Comparison of ENCODE assay signal across 17 cellular contexts in the genomic region with DNA sequence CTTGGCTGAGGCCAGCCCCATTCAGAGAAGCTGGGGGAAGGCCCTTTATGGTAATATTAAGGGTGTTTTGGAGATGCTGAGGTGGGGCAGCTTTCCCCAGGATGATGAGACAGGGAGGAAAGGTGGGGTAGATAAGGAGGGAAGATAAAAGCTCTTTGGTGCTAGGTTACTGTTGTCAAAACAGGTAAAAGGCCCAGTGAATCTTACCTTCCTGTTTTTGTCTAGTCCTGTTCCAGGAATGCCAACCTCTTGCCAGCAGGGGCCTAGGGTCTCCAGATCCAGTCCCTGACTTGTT. TPM values are rescaled to one million over a fixed set of nuclear protein-coding genes. Genes with fewer than 3 reads are reported as not detected.
A peak's percentile ranks its signal among the peaks of the same experiment; 100 is the strongest.
DNase-seq lines count a peak whose midpoint lies in the region; ATAC-seq and TF ChIP-seq lines count a peak whose summit lies in the region.
"Had no signal": no experiment of that assay in that cellular context is flagged by ENCODE, and none has a peak within 500 bp of the region (broad histone marks: within the 10 kb centered on the region; RNA-seq: fewer than 3 reads in every experiment).

No MANE protein-coding gene starts in this region.

- H3K27ac ChIP-seq in thoracic aorta: peak overlapping the region; percentile 5 to 100

- no peak for DNase-seq in activated naive CD4-positive, alpha-beta T cell treated with anti-CD3 and anti-CD28 coated beads, Interleukin-2, amount 10 ng/mL, durations not matched to agents 7 days and 5 days
- no peak for DNase-seq in activated naive CD4-positive, alpha-beta T cell treated with anti-CD3 and anti-CD28 coated beads, Interleukin-2, amount 50 U/mL, for 72 hours (ENCODE audit: low spot score in 2 of 2)
- peak; percentile 23 for DNase-seq in effector CD4-positive, alpha-beta T cell
- DNase-seq in thoracic aorta (ENCODE audit: low spot score) (no peak), HT-29 (ENCODE audit: low spot score) (no peak), left lobe of liver (ENCODE audit: low spot score) (no peak), GOT3 (lab: John Stamatoyannopoulos, UW) (no peak)
- DNase-seq: kidney glomerular epithelial cell, midbrain, NCI-H446, Right ventricle myocardium superior, T1000 had no signal

- H3K4me1 ChIP-seq in thoracic aorta (ENCODE audit: control insufficient read depth in 1 of 2, low read depth in 2 of 2): peaks cover 7 to 31% of the 10 kb centered on the region in 2 donors

- H3K27me3 Mint-ChIP-seq in activated naive CD4-positive, alpha-beta T cell treated with anti-CD3 and anti-CD28 coated beads, Interleukin-2, amount 10 ng/mL, durations not matched to agents 7 days and 5 days: peaks cover 11% of the 10 kb centered on the region
- no peaks in the 10 kb centered on the region for H3K27me3 Mint-ChIP-seq in activated T-helper 17 cell treated with anti-CD3 and anti-CD28 coated beads, Interleukin-2, amount 50 U/mL, for 72 hours

- H3K4me1 Mint-ChIP-seq in activated naive CD4-positive, alpha-beta T cell treated with anti-CD3 and anti-CD28 coated beads, Interleukin-2, amount 10 ng/mL, durations not matched to agents 7 days and 5 days: peaks cover 49% of the 10 kb centered on the region
- peaks cover 36% of the 10 kb centered on the region for H3K4me1 Mint-ChIP-seq in activated T-helper 17 cell treated with anti-CD3 and anti-CD28 coated beads, Interleukin-2, amount 50 U/mL, for 72 hours

- no peak for ATAC-seq in activated naive CD4-positive, alpha-beta T cell treated with anti-CD3 and anti-CD28 coated beads, Interleukin-2, amount 50 U/mL, for 72 hours
- no peak for ATAC-seq in activated T-helper 17 cell treated with anti-CD3 and anti-CD28 coated beads, Interleukin-2, amount 50 U/mL, for 72 hours (replicated peaks)
- ATAC-seq in thoracic aorta (ENCODE audit: insufficient number of reproducible peaks, low FRiP score, low read depth) (no peak), left lobe of liver (no peak)

- H3K9me3 ChIP-seq in thoracic aorta: no peaks in the 10 kb centered on the region
- H3K9me3 ChIP-seq: HAP-1 had no signal

- no peak overlapping the region for H3K4me3 ChIP-seq in thoracic aorta
- H3K4me3 ChIP-seq: HAP-1, hepatocyte had no signal

- peaks cover 26% of the 10 kb centered on the region for H3K36me3 ChIP-seq in thoracic aorta
- H3K36me3 ChIP-seq: HAP-1 had no signal

- peak overlapping the region; percentile 24 for H3K4me3 Mint-ChIP-seq in activated naive CD4-positive, alpha-beta T cell treated with anti-CD3 and anti-CD28 coated beads, Interleukin-2, amount 10 ng/mL, durations not matched to agents 7 days and 5 days
- H3K4me3 Mint-ChIP-seq in activated T-helper 17 cell treated with anti-CD3 and anti-CD28 coated beads, Interleukin-2, amount 50 U/mL, for 72 hours: peak overlapping the region; percentile 89

- H3K36me3 Mint-ChIP-seq in activated naive CD4-positive, alpha-beta T cell treated with anti-CD3 and anti-CD28 coated beads, Interleukin-2, amount 10 ng/mL, durations not matched to agents 7 days and 5 days: peaks cover 30% of the 10 kb centered on the region
- peaks cover 0 to 6% of the 10 kb centered on the region in 2 donors for H3K36me3 Mint-ChIP-seq in activated naive CD4-positive, alpha-beta T cell treated with anti-CD3 and anti-CD28 coated beads, Interleukin-2, amount 50 U/mL, for 72 hours
- peaks cover 9% of the 10 kb centered on the region for H3K36me3 Mint-ChIP-seq in activated T-helper 17 cell treated with anti-CD3 and anti-CD28 coated beads, Interleukin-2, amount 50 U/mL, for 72 hours (ENCODE audit: low read depth)

- H3K27me3 ChIP-seq in thoracic aorta (replicated peaks; ENCODE audit: insufficient read depth): no peaks in the 10 kb centered on the region
- H3K27me3 ChIP-seq: hepatocyte had no signal

- H3K9me3 Mint-ChIP-seq in activated naive CD4-positive, alpha-beta T cell treated with anti-CD3 and anti-CD28 coated beads, Interleukin-2, amount 10 ng/mL, durations not matched to agents 7 days and 5 days: no peaks in the 10 kb centered on the region
- H3K9me3 Mint-ChIP-seq in activated naive CD4-positive, alpha-beta T cell treated with anti-CD3 and anti-CD28 coated beads, Interleukin-2, amount 50 U/mL, for 72 hours: no peaks in the 10 kb centered on the region
- no peaks in the 10 kb centered on the region for H3K9me3 Mint-ChIP-seq in activated T-helper 17 cell treated with anti-CD3 and anti-CD28 coated beads, Interleukin-2, amount 50 U/mL, for 72 hours

- CTCF ChIA-PET in activated naive CD4-positive, alpha-beta T cell treated with anti-CD3 and anti-CD28 coated beads, Interleukin-2, amount 10 ng/mL, durations not matched to agents 7 days and 5 days (lab: Charles Lee): interaction anchor here (0.6 to 5.2 kb wide), 8 partner anchors 11 to 261 kb away, joined by 3 to 36 read pairs (median 4); partner anchors contain the start of genes GALT, IL11RA and SIGMAR1

- peak overlapping the region; percentile 93 for H3K27ac Mint-ChIP-seq in activated naive CD4-positive, alpha-beta T cell treated with anti-CD3 and anti-CD28 coated beads, Interleukin-2, amount 10 ng/mL, durations not matched to agents 7 days and 5 days
- peak overlapping the region in 1 of 2 donors; percentile 81 for H3K27ac Mint-ChIP-seq in activated naive CD4-positive, alpha-beta T cell treated with anti-CD3 and anti-CD28 coated beads, Interleukin-2, amount 50 U/mL, for 72 hours
- H3K27ac Mint-ChIP-seq in activated T-helper 17 cell treated with anti-CD3 and anti-CD28 coated beads, Interleukin-2, amount 50 U/mL, for 72 hours: peak overlapping the region; percentile 79

- no peak for TF ChIP-seq CTCF in thoracic aorta (IDR thresholded peaks at IDR 0.05)

RNA-seq across cellular contexts. Expression of gene CCL27, which starts 0.8 kb away (rescaled TPM):
- under 1 TPM in 1 of 2 donors, not detected in 1; 0.64 TPM for total RNA-seq in activated naive CD4-positive, alpha-beta T cell treated with anti-CD3 and anti-CD28 coated beads, Interleukin-2, amount 50 U/mL, for 72 hours
- total RNA-seq in activated T-helper 17 cell treated with anti-CD3 and anti-CD28 coated beads, Interleukin-2, amount 50 U/mL, for 72 hours: 1 to 10 TPM in 1 of 2 donors, under 1 TPM in 1; 0.78 to 1.6 TPM
- total RNA-seq in thoracic aorta: not detected
- not detected in 2 replicates for total RNA-seq in HT-29 (2014; rRNA removed; shearing (Covaris generic))
- not detected for total RNA-seq in left lobe of liver
- total RNA-seq: cardiac septum, hepatocyte, Right ventricle myocardium superior, subcutaneous adipose tissue had no signal

RNA-seq across cellular contexts. Expression of gene IL11RA, which starts 11.3 kb away (rescaled TPM):
- total RNA-seq in activated naive CD4-positive, alpha-beta T cell treated with anti-CD3 and anti-CD28 coated beads, Interleukin-2, amount 50 U/mL, for 72 hours: 10 to 100 TPM; 41.8 to 44.2 TPM
- 10 to 100 TPM; 30.4 to 48.9 TPM for total RNA-seq in activated T-helper 17 cell treated with anti-CD3 and anti-CD28 coated beads, Interleukin-2, amount 50 U/mL, for 72 hours
- 10 to 100 TPM; 81.3 to 99.0 TPM for total RNA-seq in thoracic aorta
- 1.7 and 4.7 TPM in 2 replicates for total RNA-seq in HT-29 (2014; rRNA removed; shearing (Covaris generic))
- 26.5 TPM for total RNA-seq in left lobe of liver

RNA-seq across cellular contexts. Expression of gene GALT, which starts 16.8 kb away (rescaled TPM):
- 100 to 1,000 TPM in 1 of 2 donors, 10 to 100 TPM in 1; 63.5 to 104 TPM for total RNA-seq in activated naive CD4-positive, alpha-beta T cell treated with anti-CD3 and anti-CD28 coated beads, Interleukin-2, amount 50 U/mL, for 72 hours
- total RNA-seq in activated T-helper 17 cell treated with anti-CD3 and anti-CD28 coated beads, Interleukin-2, amount 50 U/mL, for 72 hours: 10 to 100 TPM; 48.3 to 66.7 TPM
- total RNA-seq in thoracic aorta (10 to 100 TPM; 67.7 to 78.4 TPM), left lobe of liver (123 TPM)
- total RNA-seq in HT-29 (2014; rRNA removed; shearing (Covaris generic)): 25.5 and 32.8 TPM in 2 replicates

RNA-seq across cellular contexts. Expression of gene SIGMAR1, which starts 25.7 kb away (rescaled TPM):
- 10 to 100 TPM; 41.9 to 63.6 TPM for total RNA-seq in activated naive CD4-positive, alpha-beta T cell treated with anti-CD3 and anti-CD28 coated beads, Interleukin-2, amount 50 U/mL, for 72 hours
- total RNA-seq in activated T-helper 17 cell treated with anti-CD3 and anti-CD28 coated beads, Interleukin-2, amount 50 U/mL, for 72 hours: 10 to 100 TPM; 42.6 to 75.3 TPM
- total RNA-seq in thoracic aorta (100 to 1,000 TPM in 1 of 2 donors, 10 to 100 TPM in 1; 77.0 to 131 TPM), left lobe of liver (139 TPM)
- 239 and 269 TPM in 2 replicates for total RNA-seq in HT-29 (2014; rRNA removed; shearing (Covaris generic))

RNA-seq across cellular contexts. Expression of gene CCL19, which starts 27.8 kb away (rescaled TPM):
- total RNA-seq in activated naive CD4-positive, alpha-beta T cell treated with anti-CD3 and anti-CD28 coated beads, Interleukin-2, amount 50 U/mL, for 72 hours: not detected
- total RNA-seq in activated T-helper 17 cell treated with anti-CD3 and anti-CD28 coated beads, Interleukin-2, amount 50 U/mL, for 72 hours: not detected
- total RNA-seq in thoracic aorta (1 to 10 TPM; 5.4 to 8.0 TPM), left lobe of liver (0.63 TPM)
- not detected in 2 replicates for total RNA-seq in HT-29 (2014; rRNA removed; shearing (Covaris generic))
- total RNA-seq: hepatocyte had no signal
